Comparison of ENCODE assay signal across 28 cellular contexts in the genomic region with DNA sequence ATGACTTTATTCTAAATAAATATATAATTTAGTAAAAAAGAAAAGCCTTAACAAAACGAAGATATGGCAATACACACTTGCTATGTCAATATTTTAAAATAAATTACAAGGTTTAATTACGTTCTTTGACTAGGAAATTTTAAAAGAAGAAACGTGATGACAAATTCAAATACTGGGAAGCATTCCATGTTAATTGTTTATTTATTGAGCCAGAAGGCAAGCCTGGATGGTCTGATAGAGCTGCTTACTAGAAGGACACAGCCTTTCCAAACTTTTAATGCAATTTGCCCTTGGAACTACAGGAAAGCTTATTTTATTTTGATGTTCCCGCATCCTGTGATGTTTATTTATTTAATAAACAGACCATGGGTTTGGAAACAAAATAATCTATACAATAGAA.
"Had no signal": no experiment of that assay in that cellular context is flagged by ENCODE, and none has a peak within 500 bp of the region (broad histone marks: within the 10 kb centered on the region; RNA-seq: fewer than 3 reads in every experiment).

No MANE protein-coding gene starts in this region.

- H3K27me3 ChIP-seq: ascending aorta, brain microvascular endothelial cell, gastrocnemius medialis, ovary, testis had no signal

- DNase-seq: activated CD4-positive, alpha-beta memory T cell treated with anti-CD3 and anti-CD28 coated beads, Interleukin-2, amount 10 ng/mL, durations not matched to agents 7 days and 5 days; activated CD4-positive, alpha-beta T cell treated with anti-CD3 and anti-CD28 coated beads for 1 hour; activated CD4-positive, alpha-beta T cell treated with anti-CD3 and anti-CD28 coated beads, Interleukin-2, amount 10 ng/mL, durations not matched to agents 7 days and 5 days; activated CD8-positive, alpha-beta memory T cell treated with anti-CD3 and anti-CD28 coated beads, Interleukin-2, amount 50 U/mL, for 48 hours; activated gamma-delta T cell; activated naive CD4-positive, alpha-beta T cell treated with anti-CD3 and anti-CD28 coated beads, Interleukin-2, amount 10 ng/mL, durations not matched to agents 7 days and 5 days; activated naive CD8-positive, alpha-beta T cell treated with anti-CD3 and anti-CD28 coated beads, Interleukin-2, amount 10 ng/mL, durations not matched to agents 7 days and 5 days; activated T-cell treated with anti-CD3 and anti-CD28 coated beads, Interleukin-2, amount 50 U/mL, for 24 hours; brain microvascular endothelial cell; cortex of kidney; gastrocnemius medialis; glutamatergic neuron; midbrain; naive thymus-derived CD4-positive, alpha-beta T cell; ovary; retina; stimulated activated CD4-positive, alpha-beta T cell treated with anti-CD3 and anti-CD28 coated beads, Interleukin-12 subunit alpha, Interleukin-12 subunit beta, amount 100 ng/mL, for 4 hours; stimulated activated CD4-positive, alpha-beta T cell treated with anti-CD3 and anti-CD28 coated beads, Interleukin-4, amount 100 ng/mL, for 1 hour; stimulated activated naive CD8-positive, alpha-beta T cell treated with anti-CD3 and anti-CD28 coated beads, Interleukin-15, Interleukin-2, amounts not matched to agents 100 U/mL and 50 U/mL, for 24 hours; testis; trophoblast cell had no signal

- H3K27ac ChIP-seq: ascending aorta, brain microvascular endothelial cell, gastrocnemius medialis, ovary, skin epidermis, testis had no signal

- FAIRE-seq: islet of Langerhans, urothelium cell line had no signal

- H3K9me3 ChIP-seq: ascending aorta, gastrocnemius medialis, ovary, testis had no signal

- H3K4me1 ChIP-seq: ascending aorta, gastrocnemius medialis had no signal

- H3K36me3 ChIP-seq: ascending aorta, brain microvascular endothelial cell, gastrocnemius medialis, ovary had no signal

- ATAC-seq: esophagus mucosa; gastrocnemius medialis; naive thymus-derived CD4-positive, alpha-beta T cell; sciatic nerve; stimulated activated naive CD8-positive, alpha-beta T cell treated with anti-CD3 and anti-CD28 coated beads, Interleukin-15, Interleukin-2, amounts not matched to agents 100 U/mL and 50 U/mL, for 24 hours; WTC11 had no signal

- H3K4me3 ChIP-seq: ascending aorta, gastrocnemius medialis, ovary, skin epidermis, testis had no signal
